ENCODE assay signal across 1 cellular context in genomic region chr5:10601246-10602030, GRCh38.
TF ChIP-seq lines count a peak whose summit lies in the region.

No MANE protein-coding gene starts in this region.

TF ChIP-seq in GM12878, 131 proteins besides CTCF, POLR2A, EP300 and RAD21 (continued from another document and continues in another):
- TF ChIP-seq ZBTB11 (CRISPR knock-in tag; IDR thresholded peaks at IDR 0.05) (no peak), STAT3 (IDR thresholded peaks at IDR 0.05; ENCODE audit: low read depth, low read length) (no peak), CHD2 (IDR thresholded peaks at IDR 0.05; ENCODE audit: borderline replicate concordance, low read depth, low read length) (no peak), RFX5 (IDR thresholded peaks at IDR 0.05; ENCODE audit: low read depth, low read length) (no peak), SRF (IDR thresholded peaks at IDR 0.05; ENCODE audit: low read depth in 2 of 2, low read length in 2 of 2) (no peak), HDGF (IDR thresholded peaks at IDR 0.05) (peak; percentile 49; the same call in 1 of the 2 replicates), RELA (IDR thresholded peaks at IDR 0.05; ENCODE audit: borderline replicate concordance, partially characterized antibody) (peak; percentile 23), ZNF207 (IDR thresholded peaks at IDR 0.05; ENCODE audit: borderline replicate concordance) (no peak), SUZ12 (IDR thresholded peaks at IDR 0.05; ENCODE audit: unreplicated experiment) (no peak), ZBTB40 (IDR thresholded peaks at IDR 0.05; ENCODE audit: borderline replicate concordance) (no peak), ESRRA (IDR thresholded peaks at IDR 0.05; ENCODE audit: low read length) (no peak), ZSCAN29 (IDR thresholded peaks at IDR 0.05) (no peak), MTA2 (IDR thresholded peaks at IDR 0.05; ENCODE audit: low read depth) (no peak), PAX5 (IDR thresholded peaks at IDR 0.05; ENCODE audit: borderline replicate concordance, low read depth, low read length) (0 out of 2 replicates have a peak, but pooled peaks have one; percentile 20), IKZF1 (conservative IDR thresholded peaks at IDR 0.05) (peak; percentile 58), MYC (IDR thresholded peaks at IDR 0.05; ENCODE audit: insufficient read depth, insufficient read length, insufficient replicate concordance, low read length, severe bottlenecking) (peak; percentile 32), DPF2 (IDR thresholded peaks at IDR 0.05) (no peak; the same call in 1 of the 2 replicates), YY1 (IDR thresholded peaks at IDR 0.05; ENCODE audit: low read depth, low read length) (0 out of 2 replicates have a peak, but pooled peaks have one; percentile 13), IRF5 (IDR thresholded peaks at IDR 0.05; ENCODE audit: borderline replicate concordance) (no peak), IRF4 (IDR thresholded peaks at IDR 0.05; ENCODE audit: low read depth, low read length) (no peak), ZBTB33 (IDR thresholded peaks at IDR 0.05) (no peak), MEF2A (IDR thresholded peaks at IDR 0.05; ENCODE audit: insufficient read depth, low read depth, low read length) (0 out of 2 replicates have a peak, but pooled peaks have one; percentile 14), TARDBP (IDR thresholded peaks at IDR 0.05; ENCODE audit: borderline replicate concordance) (no peak), NRF1 (conservative IDR thresholded peaks at IDR 0.05; ENCODE audit: low read depth, low read length) (no peak), FOXM1 (IDR thresholded peaks at IDR 0.05; ENCODE audit: low read depth, low read length) (peak; percentile 13; the same call in 1 of the 2 replicates), ZNF217 (IDR thresholded peaks at IDR 0.05) (no peak), EGR1 (IDR thresholded peaks at IDR 0.05; ENCODE audit: borderline replicate concordance in 1 of 2, low read depth in 2 of 2, low read length in 2 of 2) (no peak), SREBF1 (IDR thresholded peaks at IDR 0.05; ENCODE audit: low read length) (no peak), BACH1 (IDR thresholded peaks at IDR 0.05; ENCODE audit: borderline replicate concordance) (no peak), BRCA1 (IDR thresholded peaks at IDR 0.05; ENCODE audit: low read depth, low read length) (no peak), USF1 (IDR thresholded peaks at IDR 0.05; ENCODE audit: borderline replicate concordance, extremely low read length, insufficient read depth, low read depth, low read length) (no peak), NKRF (conservative IDR thresholded peaks at IDR 0.05) (no peak), TAF1 (IDR thresholded peaks at IDR 0.05; ENCODE audit: borderline replicate concordance, low read depth, low read length) (no peak), ATF7 (IDR thresholded peaks at IDR 0.05; ENCODE audit: low read depth) (no peak), POLR2AphosphoS5 (IDR thresholded peaks at IDR 0.05; ENCODE audit: low read length) (peak; percentile 65; the same call in 1 of the 2 replicates), PKNOX1 (IDR thresholded peaks at IDR 0.05) (no peak), RBBP5 (conservative IDR thresholded peaks at IDR 0.05) (no peak), MXI1 (IDR thresholded peaks at IDR 0.05; ENCODE audit: low read depth, low read length) (no peak)
- TF ChIP-seq, protein P1, sequence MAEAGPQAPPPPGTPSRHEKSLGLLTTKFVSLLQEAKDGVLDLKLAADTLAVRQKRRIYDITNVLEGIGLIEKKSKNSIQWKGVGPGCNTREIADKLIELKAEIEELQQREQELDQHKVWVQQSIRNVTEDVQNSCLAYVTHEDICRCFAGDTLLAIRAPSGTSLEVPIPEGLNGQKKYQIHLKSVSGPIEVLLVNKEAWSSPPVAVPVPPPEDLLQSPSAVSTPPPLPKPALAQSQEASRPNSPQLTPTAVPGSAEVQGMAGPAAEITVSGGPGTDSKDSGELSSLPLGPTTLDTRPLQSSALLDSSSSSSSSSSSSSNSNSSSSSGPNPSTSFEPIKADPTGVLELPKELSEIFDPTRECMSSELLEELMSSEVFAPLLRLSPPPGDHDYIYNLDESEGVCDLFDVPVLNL (IDR thresholded peaks at IDR 0.05; ENCODE audit: low read depth, low read length) = no peak
- TF ChIP-seq, protein P2, sequence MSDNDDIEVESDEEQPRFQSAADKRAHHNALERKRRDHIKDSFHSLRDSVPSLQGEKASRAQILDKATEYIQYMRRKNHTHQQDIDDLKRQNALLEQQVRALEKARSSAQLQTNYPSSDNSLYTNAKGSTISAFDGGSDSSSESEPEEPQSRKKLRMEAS (IDR thresholded peaks at IDR 0.05; ENCODE audit: low read depth, low read length) = 0 out of 2 replicates have a peak, but pooled peaks have one; percentile 32
- TF ChIP-seq, protein P3, sequence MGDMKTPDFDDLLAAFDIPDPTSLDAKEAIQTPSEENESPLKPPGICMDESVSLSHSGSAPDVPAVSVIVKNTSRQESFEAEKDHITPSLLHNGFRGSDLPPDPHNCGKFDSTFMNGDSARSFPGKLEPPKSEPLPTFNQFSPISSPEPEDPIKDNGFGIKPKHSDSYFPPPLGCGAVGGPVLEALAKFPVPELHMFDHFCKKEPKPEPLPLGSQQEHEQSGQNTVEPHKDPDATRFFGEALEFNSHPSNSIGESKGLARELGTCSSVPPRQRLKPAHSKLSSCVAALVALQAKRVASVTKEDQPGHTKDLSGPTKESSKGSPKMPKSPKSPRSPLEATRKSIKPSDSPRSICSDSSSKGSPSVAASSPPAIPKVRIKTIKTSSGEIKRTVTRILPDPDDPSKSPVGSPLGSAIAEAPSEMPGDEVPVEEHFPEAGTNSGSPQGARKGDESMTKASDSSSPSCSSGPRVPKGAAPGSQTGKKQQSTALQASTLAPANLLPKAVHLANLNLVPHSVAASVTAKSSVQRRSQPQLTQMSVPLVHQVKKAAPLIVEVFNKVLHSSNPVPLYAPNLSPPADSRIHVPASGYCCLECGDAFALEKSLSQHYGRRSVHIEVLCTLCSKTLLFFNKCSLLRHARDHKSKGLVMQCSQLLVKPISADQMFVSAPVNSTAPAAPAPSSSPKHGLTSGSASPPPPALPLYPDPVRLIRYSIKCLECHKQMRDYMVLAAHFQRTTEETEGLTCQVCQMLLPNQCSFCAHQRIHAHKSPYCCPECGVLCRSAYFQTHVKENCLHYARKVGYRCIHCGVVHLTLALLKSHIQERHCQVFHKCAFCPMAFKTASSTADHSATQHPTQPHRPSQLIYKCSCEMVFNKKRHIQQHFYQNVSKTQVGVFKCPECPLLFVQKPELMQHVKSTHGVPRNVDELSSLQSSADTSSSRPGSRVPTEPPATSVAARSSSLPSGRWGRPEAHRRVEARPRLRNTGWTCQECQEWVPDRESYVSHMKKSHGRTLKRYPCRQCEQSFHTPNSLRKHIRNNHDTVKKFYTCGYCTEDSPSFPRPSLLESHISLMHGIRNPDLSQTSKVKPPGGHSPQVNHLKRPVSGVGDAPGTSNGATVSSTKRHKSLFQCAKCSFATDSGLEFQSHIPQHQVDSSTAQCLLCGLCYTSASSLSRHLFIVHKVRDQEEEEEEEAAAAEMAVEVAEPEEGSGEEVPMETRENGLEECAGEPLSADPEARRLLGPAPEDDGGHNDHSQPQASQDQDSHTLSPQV (IDR thresholded peaks at IDR 0.05) = no peak
